Comparison of ENCODE assay signal across 8 cellular contexts in the genomic region with DNA sequence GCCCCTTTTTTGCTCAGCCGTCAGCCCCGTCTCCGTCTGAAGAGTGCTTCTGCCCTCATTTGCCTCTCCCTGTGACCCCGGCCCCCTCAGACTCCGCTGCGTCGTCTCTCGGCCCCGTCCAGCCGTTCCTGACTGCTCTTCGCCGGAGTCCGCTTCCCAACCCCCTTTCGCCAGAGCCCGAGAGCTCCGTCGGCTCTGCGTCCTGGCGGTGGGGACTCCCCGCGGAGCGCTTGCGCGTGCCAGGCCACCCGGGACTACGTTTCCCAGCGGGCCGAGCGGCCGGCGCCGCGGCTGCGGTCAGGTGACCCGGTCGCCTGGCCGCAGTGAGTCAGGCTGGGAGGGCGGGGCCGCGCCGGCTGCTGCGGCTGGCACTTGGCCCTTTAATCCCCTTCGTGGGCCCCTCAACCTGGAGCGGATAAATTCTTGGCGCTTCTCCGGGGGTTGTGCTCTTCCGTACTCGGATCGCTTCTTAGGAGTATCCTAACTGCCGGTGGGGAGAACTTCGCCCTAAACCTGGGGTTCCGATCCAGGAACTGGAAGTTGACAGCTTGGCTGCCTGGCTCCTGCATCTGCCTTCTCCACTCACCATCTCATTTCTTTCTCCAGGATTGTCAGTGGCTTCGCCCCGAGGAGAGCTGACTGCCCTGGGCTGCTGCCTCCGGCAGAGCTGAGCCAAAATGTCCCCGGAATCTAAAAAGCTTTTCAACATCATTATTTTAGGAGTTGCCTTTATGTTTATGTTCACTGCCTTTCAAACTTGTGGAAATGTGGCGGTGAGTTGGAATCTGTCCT. TPM values are rescaled to one million over a fixed set of nuclear protein-coding genes. Genes with fewer than 3 reads are reported as not detected.
DNase-seq lines count a peak whose midpoint lies in the region; ATAC-seq and TF ChIP-seq lines count a peak whose summit lies in the region.

A gene (plus strand): TSS at position 444 of the 792 bp plus-strand sequence. CDS start 234 bp downstream, at position 678.

- H3K27ac ChIP-seq in Peyer's patch (peak within 1 kb of the TSS; percentile 99 to 100 (median 100)), esophagus squamous epithelium (peak within 1 kb of the TSS; percentile 97 to 100 (median 99)), muscle layer of duodenum (ENCODE audit: low read length) (peak within 1 kb of the TSS; percentile 97)

- H3K36me3 ChIP-seq in Peyer's patch (peaks cover 0 to 38% (median 0%) of the 10 kb centered on the region in 3 donors), esophagus squamous epithelium (peaks cover 0 to 48% (median 14%) of the 10 kb centered on the region in 3 donors), muscle layer of duodenum (ENCODE audit: control insufficient read depth in 1 of 2, insufficient read depth in 2 of 2, low read length in 2 of 2) (peaks cover 35 to 37% of the 10 kb centered on the region in 2 donors)

- ATAC-seq in GM21619 (IDR thresholded peaks at IDR 0.05; ENCODE audit: unreplicated experiment) = peak; percentile 54

- TF ChIP-seq EP300 in Ishikawa (IDR thresholded peaks at IDR 0.05; ENCODE audit: borderline replicate concordance) = no peak

- 0% methylated on average over 8 to 30 of the region's 57 CpGs for WGBS in esophagus squamous epithelium, 2 donors

- TF ChIP-seq CTCF in Peyer's patch (IDR thresholded peaks at IDR 0.05) (peak in 3 of 6 experiments; percentile 3 to 23 (median 12)), esophagus squamous epithelium (IDR thresholded peaks at IDR 0.05) (peak in 1 of 6 experiments; percentile 10)

- TF ChIP-seq POLR2A in Peyer's patch (IDR thresholded peaks at IDR 0.05) (peak; percentile 45 to 58), esophagus squamous epithelium (IDR thresholded peaks at IDR 0.05) (peak in 3 of 4 donors; percentile 54 to 57 (median 56))

- H3K9me3 ChIP-seq in Peyer's patch (no peaks in the 10 kb centered on the region), esophagus squamous epithelium (no peaks in the 10 kb centered on the region), muscle layer of duodenum (ENCODE audit: control insufficient read depth in 1 of 2, low read length in 2 of 2) (no peaks in the 10 kb centered on the region)

- DNase-seq in DMS53 (lab: John Stamatoyannopoulos, UW) (peak; percentile 97), Peyer's patch (peak; percentile 87 to 96 (median 95)), activated T-helper 1 cell treated with Interleukin-2 at 50 U/mL for 16 hours (ENCODE audit: low read depth) (peak; percentile 90), esophagus squamous epithelium (lab: John Stamatoyannopoulos, UW) (no peak)
- peak; percentile 76 for DNase-seq in stimulated activated CD8-positive, alpha-beta memory T cell treated with anti-CD3 and anti-CD28 coated beads, Interleukin-7, amount 100 ng/mL, for 24 hours (ENCODE audit: low read depth)

- H3K4me1 ChIP-seq in Peyer's patch (peaks cover 0 to 46% (median 13%) of the 10 kb centered on the region in 4 donors), esophagus squamous epithelium (peaks cover 21 to 61% (median 46%) of the 10 kb centered on the region in 3 donors), muscle layer of duodenum (ENCODE audit: control insufficient read depth in 1 of 2, insufficient read depth in 2 of 2, low read length in 2 of 2) (peaks cover 35 to 59% of the 10 kb centered on the region in 2 donors)

- intact Hi-C loops in esophagus squamous epithelium (cut with DNase I) = no loop called here

- H3K27me3 ChIP-seq in Peyer's patch (no peaks in the 10 kb centered on the region), esophagus squamous epithelium (no peaks in the 10 kb centered on the region), muscle layer of duodenum (ENCODE audit: low read depth, low read length) (no peaks in the 10 kb centered on the region)

- no peak; the same call in 1 of the 2 replicates for TF ChIP-seq RAD21 in Ishikawa (IDR thresholded peaks at IDR 0.05; ENCODE audit: low read depth)

- peak within 1 kb of the TSS; percentile 89 to 97 (median 92) for H3K4me3 ChIP-seq in Peyer's patch
- H3K4me3 ChIP-seq in esophagus squamous epithelium = peak within 1 kb of the TSS; percentile 72 to 98 (median 90)
- peak within 1 kb of the TSS; percentile 81 to 99 for H3K4me3 ChIP-seq in muscle layer of duodenum (ENCODE audit: low read depth in 1 of 2, low read length in 2 of 2)

TF ChIP-seq in Ishikawa, 13 proteins besides CTCF, POLR2A, EP300 and RAD21:
- TF ChIP-seq NFIC (IDR thresholded peaks at IDR 0.05) = peak; percentile 51; the same call in 1 of the 2 replicates
- no peak for TF ChIP-seq ZBTB7A (IDR thresholded peaks at IDR 0.05; ENCODE audit: low read depth)
- TF ChIP-seq, protein P1, sequence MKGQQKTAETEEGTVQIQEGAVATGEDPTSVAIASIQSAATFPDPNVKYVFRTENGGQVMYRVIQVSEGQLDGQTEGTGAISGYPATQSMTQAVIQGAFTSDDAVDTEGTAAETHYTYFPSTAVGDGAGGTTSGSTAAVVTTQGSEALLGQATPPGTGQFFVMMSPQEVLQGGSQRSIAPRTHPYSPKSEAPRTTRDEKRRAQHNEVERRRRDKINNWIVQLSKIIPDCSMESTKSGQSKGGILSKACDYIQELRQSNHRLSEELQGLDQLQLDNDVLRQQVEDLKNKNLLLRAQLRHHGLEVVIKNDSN (IDR thresholded peaks at IDR 0.05) = peak; percentile 97
- no peak; the same call in 1 of the 2 replicates for TF ChIP-seq TAF1 (IDR thresholded peaks at IDR 0.05; ENCODE audit: low read depth)
- no peak for TF ChIP-seq EGR1 (IDR thresholded peaks at IDR 0.05)
- peak; percentile 37 for TF ChIP-seq FOXM1 (IDR thresholded peaks at IDR 0.05; ENCODE audit: borderline replicate concordance, low read depth)
- TF ChIP-seq, protein P2, sequence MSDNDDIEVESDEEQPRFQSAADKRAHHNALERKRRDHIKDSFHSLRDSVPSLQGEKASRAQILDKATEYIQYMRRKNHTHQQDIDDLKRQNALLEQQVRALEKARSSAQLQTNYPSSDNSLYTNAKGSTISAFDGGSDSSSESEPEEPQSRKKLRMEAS (IDR thresholded peaks at IDR 0.05) = peak; percentile 80
- TF ChIP-seq CEBPB (IDR thresholded peaks at IDR 0.05) = no peak
- peak; percentile 65; the same call in 1 of the 2 replicates for TF ChIP-seq TCF12 (IDR thresholded peaks at IDR 0.05; ENCODE audit: low read depth)

RNA-seq across cellular contexts. Expression of the gene that starts here (rescaled TPM):
- 10 to 100 TPM; 35.3 to 64.8 (median 47.0) TPM for total RNA-seq in Peyer's patch
- total RNA-seq in esophagus squamous epithelium = 10 to 100 TPM; 24.2 to 31.0 (median 28.1) TPM
